ENCODE assay signal across 25 cellular contexts in the genomic region with DNA sequence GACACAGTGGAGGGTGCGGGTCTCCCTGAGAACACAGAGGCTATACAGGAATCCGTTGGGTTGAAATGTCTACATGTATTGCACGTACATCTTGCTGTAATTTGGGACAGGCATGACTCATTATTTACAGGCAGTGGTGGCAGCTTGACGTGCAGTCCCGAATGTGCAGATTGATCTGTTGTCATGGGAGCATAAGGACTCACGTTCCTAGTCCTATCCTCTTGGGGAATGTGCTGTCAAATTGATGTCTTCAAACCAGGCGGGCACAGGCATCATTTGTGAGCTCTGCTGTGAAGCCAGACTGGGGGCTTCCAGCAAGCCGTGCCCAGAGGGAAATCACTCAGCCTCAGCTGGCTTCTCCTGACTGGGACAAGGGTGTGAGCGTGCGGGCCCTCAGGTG. TPM values are rescaled to one million over a fixed set of nuclear protein-coding genes. Genes with fewer than 3 reads are reported as not detected.
A peak's percentile ranks its signal among the peaks of the same experiment; 100 is the strongest.
DNase-seq lines count a peak whose midpoint lies in the region; ATAC-seq, FAIRE-seq and TF ChIP-seq lines count a peak whose summit lies in the region.
"Had no signal": no experiment of that assay in that cellular context is flagged by ENCODE, and none has a peak within 500 bp of the region (broad histone marks: within the 10 kb centered on the region; RNA-seq: fewer than 3 reads in every experiment).

No MANE protein-coding gene starts in this region.

- peaks cover 60% of the 10 kb centered on the region for H3K4me1 Mint-ChIP-seq in activated naive CD4-positive, alpha-beta T cell treated with anti-CD3 and anti-CD28 coated beads, Interleukin-2, amount 10 ng/mL, durations not matched to agents 7 days and 5 days
- H3K4me1 Mint-ChIP-seq in mesothelial cell of epicardium = no peaks in the 10 kb centered on the region

- H3K36me3 Mint-ChIP-seq in activated naive CD4-positive, alpha-beta T cell treated with anti-CD3 and anti-CD28 coated beads, Interleukin-2, amount 10 ng/mL, durations not matched to agents 7 days and 5 days = peaks cover 83% of the 10 kb centered on the region
- H3K36me3 Mint-ChIP-seq in mesothelial cell of epicardium = peaks cover 44% of the 10 kb centered on the region

- H3K27me3 ChIP-seq in gastrocnemius medialis = no peaks in the 10 kb centered on the region
- H3K27me3 ChIP-seq: dorsolateral prefrontal cortex, uterus had no signal

- DNase-seq in activated naive CD4-positive, alpha-beta T cell treated with anti-CD3 and anti-CD28 coated beads, Interleukin-2, amount 10 ng/mL, durations not matched to agents 7 days and 5 days = no peak
- no peak for DNase-seq in activated naive CD4-positive, alpha-beta T cell (lab: John Stamatoyannopoulos, UW)
- DNase-seq in MV-4-11 (lab: John Stamatoyannopoulos, UW) = peak; percentile 3
- peak; percentile 4 to 35 for DNase-seq in frontal cortex (ENCODE audit: low spot score in 2 of 2)
- DNase-seq in gastrocnemius medialis = no peak
- DNase-seq in SW 1271 (lab: John Stamatoyannopoulos, UW) = no peak
- no peak for DNase-seq in mesothelial cell of epicardium (ENCODE audit: low spot score in 2 of 2, unreplicated experiment in 2 of 2)
- no peak for DNase-seq in NCI-H1048 (lab: John Stamatoyannopoulos, UW)
- DNase-seq: activated CD4-positive, alpha-beta T cell treated with anti-CD3 and anti-CD28 coated beads for 4 hours; activated effector memory CD4-positive, alpha-beta T cell treated with Interleukin-2 at 50 U/mL for 16 hours; DND-41; dorsolateral prefrontal cortex; foreskin fibroblast; hippocampal formation; islet precursor cell; NCI-H1105 treated with DMSO at 0.1 percent for 48 hours; NCI-H526; right cardiac atrium; SIG-M5; stimulated activated CD4-positive, alpha-beta T cell treated with anti-CD3 and anti-CD28 coated beads, Interleukin-15, amount 100 ng/mL, for 24 hours; T-cell; uterus had no signal

- peak overlapping the region; percentile 49 for H3K27ac Mint-ChIP-seq in activated naive CD4-positive, alpha-beta T cell treated with anti-CD3 and anti-CD28 coated beads, Interleukin-2, amount 10 ng/mL, durations not matched to agents 7 days and 5 days
- no peak overlapping the region for H3K27ac Mint-ChIP-seq in mesothelial cell of epicardium

- no peak overlapping the region for H3K4me3 ChIP-seq in gastrocnemius medialis
- H3K4me3 ChIP-seq: dorsolateral prefrontal cortex, uterus had no signal

- H3K9me3 ChIP-seq in gastrocnemius medialis = no peaks in the 10 kb centered on the region
- H3K9me3 ChIP-seq: uterus had no signal

- FAIRE-seq in frontal cortex (lab: Jason Lieb, UNC) = no peak
- FAIRE-seq: GM18507 had no signal

- peaks cover 0 to 85% of the 10 kb centered on the region in 2 donors for H3K36me3 ChIP-seq in gastrocnemius medialis
- H3K36me3 ChIP-seq: uterus had no signal

- no peak overlapping the region for H3K4me3 Mint-ChIP-seq in activated naive CD4-positive, alpha-beta T cell treated with anti-CD3 and anti-CD28 coated beads, Interleukin-2, amount 10 ng/mL, durations not matched to agents 7 days and 5 days
- no peak overlapping the region for H3K4me3 Mint-ChIP-seq in mesothelial cell of epicardium
- H3K4me3 Mint-ChIP-seq: T-cell had no signal

- H3K27me3 Mint-ChIP-seq in activated naive CD4-positive, alpha-beta T cell treated with anti-CD3 and anti-CD28 coated beads, Interleukin-2, amount 10 ng/mL, durations not matched to agents 7 days and 5 days = no peaks in the 10 kb centered on the region
- no peaks in the 10 kb centered on the region for H3K27me3 Mint-ChIP-seq in mesothelial cell of epicardium (ENCODE audit: low read depth)
- H3K27me3 Mint-ChIP-seq: T-cell had no signal

- H3K27ac ChIP-seq in gastrocnemius medialis = no peak overlapping the region
- H3K27ac ChIP-seq: KMS-11, uterus had no signal

- no peaks in the 10 kb centered on the region for H3K4me1 ChIP-seq in gastrocnemius medialis
- H3K4me1 ChIP-seq: uterus had no signal

- TF ChIP-seq CTCF in gastrocnemius medialis (IDR thresholded peaks at IDR 0.05 in 4 of 5, conservative IDR thresholded peaks at IDR 0.05 in 1 of 5) (no peak), mesothelial cell of epicardium (IDR thresholded peaks at IDR 0.05; ENCODE audit: unreplicated experiment) (no peak)

- CTCF ChIA-PET in activated naive CD4-positive, alpha-beta T cell treated with anti-CD3 and anti-CD28 coated beads, Interleukin-2, amount 10 ng/mL, durations not matched to agents 7 days and 5 days (lab: Charles Lee) = interaction anchor here (0.7 kb wide), 1 partner anchor 32 kb away, joined by 3 read pairs; no protein-coding TSS in a partner anchor

- intact Hi-C loops in gastrocnemius medialis (cut with DNase I; ENCODE audit: low total_unique reads) = no loop called here

- ATAC-seq in gastrocnemius medialis = no peak
- ATAC-seq: T-cell had no signal

- in situ Hi-C loops in gastrocnemius medialis (cut with MboI; ENCODE audit: low sequenced_read_pairs in 4 of 4) = no loop called here

- no peak for TF ChIP-seq POLR2A in gastrocnemius medialis (IDR thresholded peaks at IDR 0.05)

- H3K9me3 Mint-ChIP-seq in activated naive CD4-positive, alpha-beta T cell treated with anti-CD3 and anti-CD28 coated beads, Interleukin-2, amount 10 ng/mL, durations not matched to agents 7 days and 5 days = no peaks in the 10 kb centered on the region
- no peaks in the 10 kb centered on the region for H3K9me3 Mint-ChIP-seq in mesothelial cell of epicardium
- H3K9me3 Mint-ChIP-seq: T-cell had no signal

RNA-seq across cellular contexts. Expression of gene S100B, which starts 40.5 kb away (rescaled TPM):
- total RNA-seq in frontal cortex (6.1 TPM), gastrocnemius medialis (1 to 10 TPM in 1 of 4 donors, under 1 TPM in 2, not detected in 1; 0.80 to 1.3 (median 0.82) TPM), mesothelial cell of epicardium (0.27 TPM in 2 of 3 replicates, not detected in the other)
- total RNA-seq: HT-29 had no signal

Comparison
In these comparisons a context has a peak if more than half of its experiments do, and no peak if none do; other contexts are left out.
1. DNase-seq: peak in MV-4-11 (single experiment) and frontal cortex (2 of 2); none in activated naive CD4-positive, alpha-beta T cell treated with anti-CD3 and anti-CD28 coated beads, Interleukin-2, amount 10 ng/mL, durations not matched to agents 7 days and 5 days (single experiment), activated naive CD4-positive, alpha-beta T cell (0 of 4), gastrocnemius medialis (0 of 2), SW 1271 (0 of 2), mesothelial cell of epicardium (0 of 2) and NCI-H1048 (single experiment).